Comparison of ENCODE assay signal across 22 cellular contexts in genomic region chr19:704447-704741, GRCh38. TPM values are rescaled to one million over a fixed set of nuclear protein-coding genes. Genes with fewer than 3 reads are reported as not detected.
DNase-seq lines count a peak whose midpoint lies in the region; ATAC-seq and TF ChIP-seq lines count a peak whose summit lies in the region.
"Had no signal": no experiment of that assay in that cellular context is flagged by ENCODE, and none has a peak within 500 bp of the region (broad histone marks: within the 10 kb centered on the region; RNA-seq: fewer than 3 reads in every experiment).

No MANE protein-coding gene starts in this region.

- CTCF ChIA-PET in IMR-90 (lab: Yijun Ruan, JAX), result no interaction called here

- H3K9me3 ChIP-seq in IMR-90 (ENCODE audit: control insufficient read depth, insufficient read depth, low read length), result no peaks in the 10 kb centered on the region
- no peaks in the 10 kb centered on the region for H3K9me3 ChIP-seq in neutrophil
- H3K9me3 ChIP-seq in gastroesophageal sphincter, result no peaks in the 10 kb centered on the region
- H3K9me3 ChIP-seq: gastrocnemius medialis, psoas muscle, testis had no signal

- DNase-seq in GM23338 (ENCODE audit: low spot score) (no peak), IMR-90 (no peak), epithelial cell of proximal tubule (ENCODE audit: low read depth) (no peak), COR-L47 (lab: John Stamatoyannopoulos, UW) (no peak)
- DNase-seq: NCI-H510A had no signal

- H3K4me3 ChIP-seq in GM23338, result peak overlapping the region; percentile 52
- H3K4me3 ChIP-seq in IMR-90 (ENCODE audit: insufficient read depth, low read depth, low read length), result no peak overlapping the region
- H3K4me3 ChIP-seq in epithelial cell of proximal tubule (ENCODE audit: low read depth, low read length), result peak overlapping the region; percentile 33
- H3K4me3 ChIP-seq in neutrophil (ENCODE audit: low read depth in 1 of 2, low read length in 1 of 2), result peak overlapping the region; percentile 47 to 60
- H3K4me3 ChIP-seq in gastroesophageal sphincter, result peak overlapping the region in 1 of 2 donors; percentile 26
- H3K4me3 ChIP-seq: gastrocnemius medialis, lung, psoas muscle, testis had no signal

- no CpG with 5 or more reads among the region's 14 CpGs for WGBS in IMR-90 (ENCODE audit: extremely low coverage in 2 of 2, insufficient read length in 1 of 2), 2 experiments
- WGBS in gastroesophageal sphincter (ENCODE audit: low coverage in 1 of 2), 2 donors, result 65 to 71% methylated on average over 2 to 3 of the region's 14 CpGs

- no peak overlapping the region for H3K4ac ChIP-seq in IMR-90 (ENCODE audit: low read depth, low read length)

- no peak for TF ChIP-seq CTCF in GM23338 (conservative IDR thresholded peaks at IDR 0.05; ENCODE audit: low read depth in 2 of 2)
- TF ChIP-seq CTCF in IMR-90 (conservative IDR thresholded peaks at IDR 0.05; ENCODE audit: low read depth, low read length), result no peak
- no peak for TF ChIP-seq CTCF in epithelial cell of proximal tubule (conservative IDR thresholded peaks at IDR 0.05; ENCODE audit: low read depth, low read length)
- TF ChIP-seq CTCF in neutrophil (IDR thresholded peaks at IDR 0.05), result no peak
- no peak for TF ChIP-seq CTCF in gastroesophageal sphincter (IDR thresholded peaks at IDR 0.05)

- no peak overlapping the region for H3K14ac ChIP-seq in IMR-90 (replicated peaks; ENCODE audit: low read depth, low read length)

- peaks cover 6% of the 10 kb centered on the region; the same call in 2 of the 3 replicates for H3K4me1 Mint-ChIP-seq in GM23338

- H3K27me3 Mint-ChIP-seq in GM23338 (ENCODE audit: insufficient read depth, low read depth, poor library complexity), result peaks cover 12% of the 10 kb centered on the region

- no peak overlapping the region for H2BK120ac ChIP-seq in IMR-90 (ENCODE audit: low read depth, low read length)

- TF ChIP-seq RAD21 in IMR-90 (IDR thresholded peaks at IDR 0.05; ENCODE audit: low read length), result no peak

- H3K56ac ChIP-seq in IMR-90 (ENCODE audit: extremely low read depth, insufficient read depth, low read length), result no peak overlapping the region

- no peaks in the 10 kb centered on the region; the same call in 1 of the 2 replicates for H3K4me1 ChIP-seq in GM23338 (ENCODE audit: insufficient read depth)
- H3K4me1 ChIP-seq in IMR-90 (ENCODE audit: control insufficient read depth, insufficient read depth, low read length), result peaks cover 5% of the 10 kb centered on the region; the same call in 1 of the 2 replicates
- H3K4me1 ChIP-seq in neutrophil (ENCODE audit: control insufficient read depth in 1 of 2, insufficient read depth in 1 of 2, low read depth in 1 of 2, low read length in 1 of 2), result peaks cover 22 to 34% of the 10 kb centered on the region in 2 experiments
- H3K4me1 ChIP-seq in gastroesophageal sphincter, result peaks cover 0 to 36% (median 4%) of the 10 kb centered on the region in 3 donors
- H3K4me1 ChIP-seq: gastrocnemius medialis, psoas muscle had no signal

- H3K36me3 ChIP-seq in GM23338 (ENCODE audit: insufficient read depth) (no peaks in the 10 kb centered on the region), IMR-90 (ENCODE audit: control insufficient read depth, insufficient read depth, low read length) (no peaks in the 10 kb centered on the region), neutrophil (no peaks in the 10 kb centered on the region), gastroesophageal sphincter (no peaks in the 10 kb centered on the region)
- H3K36me3 ChIP-seq: gastrocnemius medialis had no signal

- intact Hi-C loops in IMR-90 (cut with micrococcal nuclease), result no loop called here

- H2AK9ac ChIP-seq in IMR-90 (replicated peaks; ENCODE audit: low read depth, low read length, poor library complexity), result no peak overlapping the region

- H2BK20ac ChIP-seq in IMR-90 (ENCODE audit: low read depth, low read length), result no peak overlapping the region

- no peaks in the 10 kb centered on the region for H3K79me2 ChIP-seq in GM23338 (replicated peaks; ENCODE audit: insufficient read depth)

- H4K91ac ChIP-seq in IMR-90 (ENCODE audit: insufficient read depth, low read depth, low read length), result no peak overlapping the region

- no peaks in the 10 kb centered on the region for H3K9me2 ChIP-seq in GM23338 (ENCODE audit: insufficient read depth)

- TF ChIP-seq POLR2A in IMR-90 (IDR thresholded peaks at IDR 0.05; ENCODE audit: low read depth, low read length) (no peak), gastroesophageal sphincter (IDR thresholded peaks at IDR 0.05) (no peak)

- H3F3A ChIP-seq in GM23338 (replicated peaks; ENCODE audit: low read depth), result 0 out of 2 replicates have a peak, but pooled peaks cover 6% of the 10 kb centered on the region

- H2BK5ac ChIP-seq in IMR-90 (ENCODE audit: low read depth, low read length, poor library complexity, severe bottlenecking), result no peak overlapping the region

- BruUV-seq in IMR-90 (replicated peaks; lab: Mats Ljungman, UMichigan), result no TSS peak

- H4K8ac ChIP-seq in IMR-90 (ENCODE audit: low read depth in 2 of 2, low read length in 2 of 2), result 0 out of 4 replicates have a peak overlapping the region, but pooled peaks of 1 of the 2 experiments have one; percentile 16

- H3K4me2 ChIP-seq in GM23338 (peak overlapping the region; percentile 83), IMR-90 (ENCODE audit: low read depth, low read length) (no peak overlapping the region)

- no peak for TF ChIP-seq EP300 in gastroesophageal sphincter (IDR thresholded peaks at IDR 0.05)

- H2AFZ ChIP-seq in GM23338 (peak overlapping the region; percentile 76; the same call in 1 of the 2 replicates), IMR-90 (replicated peaks; ENCODE audit: low read length, poor library complexity) (peak overlapping the region; percentile 72)

- no peak overlapping the region for H2AK5ac ChIP-seq in IMR-90 (ENCODE audit: low read depth, low read length)

- H3K18ac ChIP-seq in IMR-90 (ENCODE audit: low read depth, low read length), result no peak overlapping the region

- no peak overlapping the region for H3K23ac ChIP-seq in IMR-90 (ENCODE audit: low read depth, low read length)

- in situ Hi-C loops in IMR-90 (cut with MboI; ENCODE audit: low sequenced_read_pairs), result no loop called here

- peaks cover 4% of the 10 kb centered on the region; the same call in 1 of the 3 replicates for H3K36me3 Mint-ChIP-seq in GM23338 (ENCODE audit: low read depth)
- H3K36me3 Mint-ChIP-seq: activated naive CD8-positive, alpha-beta T cell; IgD-negative memory B cell; immature natural killer cell; T-cell had no signal

- dilution Hi-C loops in IMR-90 (cut with HindIII; ENCODE audit: low sequenced_read_pairs, unreplicated experiment), result no loop called here

- H3K27ac ChIP-seq in GM23338 (ENCODE audit: low read depth) (no peak overlapping the region), IMR-90 (ENCODE audit: insufficient read depth, low read length) (no peak overlapping the region), neutrophil (peak overlapping the region; percentile 77), gastroesophageal sphincter (peak overlapping the region in 1 of 4 donors; percentile 11)
- H3K27ac ChIP-seq: epithelial cell of prostate, gastrocnemius medialis, psoas muscle, testis had no signal

- H3K79me1 ChIP-seq in IMR-90 (ENCODE audit: low read depth in 1 of 2, low read length in 2 of 2), result no peaks in the 10 kb centered on the region

- H3K9me3 Mint-ChIP-seq in GM23338, result peaks cover 12% of the 10 kb centered on the region; the same call in 2 of the 3 replicates
- H3K9me3 Mint-ChIP-seq: activated CD4-positive, alpha-beta memory T cell treated with anti-CD3 and anti-CD28 coated beads, Interleukin-2, amount 10 ng/mL, durations not matched to agents 7 days and 5 days; activated T-cell treated with anti-CD3 and anti-CD28 coated beads, Interleukin-2, amount 50 U/mL, for 4 hours; immature natural killer cell; T-cell had no signal

- ATAC-seq in GM23338, result peak; percentile 23
- ATAC-seq in IMR-90 (ENCODE audit: low read depth), result no peak
- no peak for ATAC-seq in GM18873 (IDR thresholded peaks at IDR 0.05; ENCODE audit: low FRiP score, unreplicated experiment)
- ATAC-seq in HG03135 (IDR thresholded peaks at IDR 0.05; ENCODE audit: unreplicated experiment), result no peak
- no peak for ATAC-seq in gastroesophageal sphincter

- no peaks in the 10 kb centered on the region for H3K9me1 ChIP-seq in IMR-90 (ENCODE audit: insufficient read depth, low read length)

- H3K27me3 ChIP-seq in GM23338 (ENCODE audit: insufficient read depth) (peaks cover under 1% of the 10 kb centered on the region; the same call in 1 of the 2 replicates), IMR-90 (ENCODE audit: control insufficient read depth, insufficient read depth, low read length) (peaks cover 5% of the 10 kb centered on the region; the same call in 1 of the 2 replicates), neutrophil (peaks cover 26% of the 10 kb centered on the region), gastroesophageal sphincter (peaks cover 41% of the 10 kb centered on the region)
- H3K27me3 ChIP-seq: testis had no signal

- POLR2A ChIA-PET in IMR-90 (lab: Charles Lee; ENCODE audit: unreplicated experiment), result no interaction called here

- no peaks in the 10 kb centered on the region for H4K20me1 ChIP-seq in GM23338 (replicated peaks; ENCODE audit: insufficient read depth)
- no peaks in the 10 kb centered on the region; the same call in 1 of the 2 replicates for H4K20me1 ChIP-seq in IMR-90 (ENCODE audit: insufficient read depth, low read length)

- H3K9ac ChIP-seq in IMR-90 (ENCODE audit: low read depth, low read length), result no peak overlapping the region

- H2BK15ac ChIP-seq in IMR-90 (ENCODE audit: low read depth, low read length), result no peak overlapping the region

- no peak overlapping the region for H4K5ac ChIP-seq in IMR-90 (ENCODE audit: low read depth, low read length)

- H3K27ac Mint-ChIP-seq in GM23338, result no peak overlapping the region
- H3K27ac Mint-ChIP-seq: activated CD4-positive, alpha-beta memory T cell treated with anti-CD3 and anti-CD28 coated beads, Interleukin-2, amount 10 ng/mL, durations not matched to agents 7 days and 5 days; activated naive CD8-positive, alpha-beta T cell; IgD-negative memory B cell; immature natural killer cell; naive B cell; T-cell had no signal

- H3K4me3 Mint-ChIP-seq in GM23338, result peak overlapping the region; percentile 62; the same call in 2 of the 3 replicates
- H3K4me3 Mint-ChIP-seq: activated CD4-positive, alpha-beta memory T cell treated with anti-CD3 and anti-CD28 coated beads, Interleukin-2, amount 10 ng/mL, durations not matched to agents 7 days and 5 days; activated naive CD8-positive, alpha-beta T cell; activated T-cell treated with anti-CD3 and anti-CD28 coated beads, Interleukin-2, amount 50 U/mL, for 4 hours had no signal

RNA-seq across cellular contexts. Expression of gene PALM, which starts 4.3 kb away (rescaled TPM):
- 21.7 and 26.1 TPM in 2 replicates for total RNA-seq in GM23338 (2014; rRNA removed; shearing (Covaris generic))
- polyA plus RNA-seq in GM23338 (2016; fragmentation: Nextera tagmentation; extraction: Ambion mirVana) (3.8 and 4.8 TPM in 2 replicates), IMR-90 (2012; rRNA removed) (7.4 and 8.3 TPM in 2 replicates)
- total RNA-seq in IMR-90 (2012; rRNA removed) (2.2 TPM in 2 replicates), epithelial cell of proximal tubule (3.2 and 17.1 TPM in 2 replicates), gastroesophageal sphincter (100 to 1,000 TPM in 1 of 4 donors, 10 to 100 TPM in 3; 21.5 to 111 (median 53.0) TPM)
- 7.9 and 11.3 TPM in 2 replicates for polyA plus RNA-seq in IMR-90 (2012; cell fraction: cytosol; rRNA removed)
- polyA plus RNA-seq in IMR-90 (2012; cell fraction: nucleus; rRNA removed; ENCODE audit: low replicate concordance), result 8.1 and 11.6 TPM in 2 replicates
- total RNA-seq: activated CD4-positive, alpha-beta memory T cell treated with anti-CD3 and anti-CD28 coated beads, Interleukin-2, amount 10 ng/mL, durations not matched to agents 7 days and 5 days had no signal
- polyA plus RNA-seq: IgD-negative memory B cell, immature natural killer cell had no signal

RNA-seq across cellular contexts. Expression of gene PRSS57, which starts 9.1 kb away (rescaled TPM):
- total RNA-seq in GM23338 (2014; rRNA removed; shearing (Covaris generic)), result not detected in 2 replicates
- 0.21 and 0.34 TPM in 2 replicates for polyA plus RNA-seq in GM23338 (2016; fragmentation: Nextera tagmentation; extraction: Ambion mirVana)
- not detected in 2 replicates for total RNA-seq in IMR-90 (2012; rRNA removed)
- not detected in 2 replicates for polyA plus RNA-seq in IMR-90 (2012; rRNA removed)
- polyA plus RNA-seq in IMR-90 (2012; cell fraction: cytosol; rRNA removed), result not detected in 2 replicates
- polyA plus RNA-seq in IMR-90 (2012; cell fraction: nucleus; rRNA removed; ENCODE audit: low replicate concordance), result not detected in 2 replicates
- total RNA-seq in epithelial cell of proximal tubule, result not detected in 2 replicates
- total RNA-seq in gastroesophageal sphincter, result not detected
- total RNA-seq: activated CD4-positive, alpha-beta memory T cell treated with anti-CD3 and anti-CD28 coated beads, Interleukin-2, amount 10 ng/mL, durations not matched to agents 7 days and 5 days; gastrocnemius medialis; testis had no signal
- polyA plus RNA-seq: BJ, IgD-negative memory B cell had no signal

RNA-seq across cellular contexts. Expression of gene FSTL3, which starts 28.2 kb away (rescaled TPM):
- 10.1 and 12.5 TPM in 2 replicates for total RNA-seq in GM23338 (2014; rRNA removed; shearing (Covaris generic))
- polyA plus RNA-seq in GM23338 (2016; fragmentation: Nextera tagmentation; extraction: Ambion mirVana) (2.9 and 3.1 TPM in 2 replicates), IMR-90 (2012; rRNA removed) (76.9 and 107 TPM in 2 replicates)
- total RNA-seq in IMR-90 (2012; rRNA removed) (32.3 and 39.4 TPM in 2 replicates), epithelial cell of proximal tubule (199 and 483 TPM in 2 replicates), gastroesophageal sphincter (100 to 1,000 TPM; 105 to 200 (median 133) TPM)
- polyA plus RNA-seq in IMR-90 (2012; cell fraction: cytosol; rRNA removed), result 42.3 and 113 TPM in 2 replicates
- polyA plus RNA-seq in IMR-90 (2012; cell fraction: nucleus; rRNA removed; ENCODE audit: low replicate concordance), result 262 and 579 TPM in 2 replicates

RNA-seq across cellular contexts. Expression of gene RNF126, which starts 41.4 kb away (rescaled TPM):
- 80.5 and 112 TPM in 2 replicates for total RNA-seq in GM23338 (2014; rRNA removed; shearing (Covaris generic))
- polyA plus RNA-seq in GM23338 (2016; fragmentation: Nextera tagmentation; extraction: Ambion mirVana) (91.7 and 95.7 TPM in 2 replicates), IMR-90 (2012; rRNA removed) (25.8 and 27.4 TPM in 2 replicates)
- total RNA-seq in IMR-90 (2012; rRNA removed) (7.0 and 8.6 TPM in 2 replicates), epithelial cell of proximal tubule (102 and 161 TPM in 2 replicates), gastroesophageal sphincter (10 to 100 TPM; 47.7 to 57.9 (median 52.0) TPM)
- 32.5 and 45.6 TPM in 2 replicates for polyA plus RNA-seq in IMR-90 (2012; cell fraction: cytosol; rRNA removed)
- 38.8 and 87.7 TPM in 2 replicates for polyA plus RNA-seq in IMR-90 (2012; cell fraction: nucleus; rRNA removed; ENCODE audit: low replicate concordance)

RNA-seq across cellular contexts. Expression of gene MISP, which starts 46.5 kb away (rescaled TPM):
- total RNA-seq in GM23338 (2014; rRNA removed; shearing (Covaris generic)), result 0.23 and 0.28 TPM in 2 replicates
- polyA plus RNA-seq in GM23338 (2016; fragmentation: Nextera tagmentation; extraction: Ambion mirVana) (0.27 and 0.40 TPM in 2 replicates), IMR-90 (2012; rRNA removed) (0.03 TPM in 1 of 2 replicates, not detected in the other)
- total RNA-seq in IMR-90 (2012; rRNA removed) (not detected in 2 replicates), epithelial cell of proximal tubule (25.2 and 41.5 TPM in 2 replicates), gastroesophageal sphincter (under 1 TPM in 1 of 4 donors, not detected in 3; 0.52 TPM)
- polyA plus RNA-seq in IMR-90 (2012; cell fraction: cytosol; rRNA removed), result 0.02 TPM in 1 of 2 replicates, not detected in the other
- 0.11 and 0.13 TPM in 2 replicates for polyA plus RNA-seq in IMR-90 (2012; cell fraction: nucleus; rRNA removed; ENCODE audit: low replicate concordance)
- total RNA-seq: activated CD4-positive, alpha-beta memory T cell treated with anti-CD3 and anti-CD28 coated beads, Interleukin-2, amount 10 ng/mL, durations not matched to agents 7 days and 5 days had no signal
- polyA plus RNA-seq: IgD-negative memory B cell, immature natural killer cell had no signal
